In the genomic region with DNA sequence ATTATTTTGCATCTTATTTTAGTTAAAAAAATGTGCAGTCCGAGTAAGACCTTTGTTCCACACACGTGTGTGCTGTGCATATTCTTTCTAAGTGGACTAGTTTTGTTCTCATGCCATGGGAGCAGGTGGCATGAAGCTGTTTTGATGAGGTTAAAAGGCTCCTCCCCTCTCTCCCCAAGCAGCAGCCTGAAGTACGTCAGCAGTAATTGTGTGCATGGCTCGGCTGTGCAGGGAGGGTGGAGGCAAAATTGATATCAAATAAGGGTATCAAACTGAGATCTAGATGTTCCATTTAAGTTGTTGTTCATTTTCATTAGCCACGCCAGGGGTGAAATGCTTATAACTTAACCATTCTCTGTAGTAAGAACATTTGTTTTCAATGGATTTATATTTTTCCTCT, we compare ENCODE assay signal across 14 cellular contexts. TPM values are rescaled to one million over a fixed set of nuclear protein-coding genes. Genes with fewer than 3 reads are reported as not detected.
DNase-seq lines count a peak whose midpoint lies in the region; ATAC-seq and TF ChIP-seq lines count a peak whose summit lies in the region.
"Had no signal": no experiment of that assay in that cellular context is flagged by ENCODE, and none has a peak within 500 bp of the region (broad histone marks: within the 10 kb centered on the region; RNA-seq: fewer than 3 reads in every experiment).

A gene (plus strand): TSS at position 202 of the 400 bp plus-strand sequence. CDS start 9,171 bp downstream, outside the sequence.

- H3K36me3 ChIP-seq in iPS-15b (ENCODE audit: control insufficient read depth, insufficient read depth, low read length), result no peaks in the 10 kb centered on the region
- no peaks in the 10 kb centered on the region for H3K36me3 ChIP-seq in sigmoid colon
- H3K36me3 ChIP-seq: MG63 had no signal

- H3K27me3 ChIP-seq in iPS-15b (ENCODE audit: control insufficient read depth, insufficient read depth, low read length), result no peaks in the 10 kb centered on the region
- no peaks in the 10 kb centered on the region for H3K27me3 ChIP-seq in sigmoid colon

- H3K4me1 ChIP-seq in iPS-15b (ENCODE audit: control insufficient read depth, insufficient read depth, low read length) (no peaks in the 10 kb centered on the region), sigmoid colon (no peaks in the 10 kb centered on the region)

- H3K9me3 ChIP-seq in iPS-15b (ENCODE audit: control insufficient read depth, insufficient read depth, low read length) (no peaks in the 10 kb centered on the region), sigmoid colon (no peaks in the 10 kb centered on the region)
- H3K9me3 ChIP-seq: MG63 had no signal

- H3K27ac ChIP-seq in sigmoid colon, result no peak within 1 kb of the TSS
- H3K27ac ChIP-seq: HL-60 had no signal

- intact Hi-C loops in sigmoid colon (cut with DNase I), result no loop called here

- TF ChIP-seq EP300 in sigmoid colon (IDR thresholded peaks at IDR 0.05), result no peak

- 44 to 65% methylated on average over 5 of the region's 5 CpGs for WGBS in sigmoid colon, 2 donors

- no peak for TF ChIP-seq CTCF in sigmoid colon (IDR thresholded peaks at IDR 0.05)

- H3K4me3 ChIP-seq in iPS-15b (ENCODE audit: low read depth, low read length) (peak within 1 kb of the TSS; percentile 10), sigmoid colon (no peak within 1 kb of the TSS)
- H3K4me3 ChIP-seq: MG63 had no signal

- ATAC-seq in HG03342 (IDR thresholded peaks at IDR 0.05; ENCODE audit: unreplicated experiment) (no peak), HG03097 (IDR thresholded peaks at IDR 0.05; ENCODE audit: low FRiP score, unreplicated experiment) (no peak)

- DNase-seq in DMS 273 treated with DMSO at 0.1 percent for 48 hours (lab: John Stamatoyannopoulos, UW) (peak; percentile 27), NCI-H1694 treated with DMSO at 0.1 percent for 48 hours (lab: John Stamatoyannopoulos, UW) (peak; percentile 95), NCI-H748 treated with DMSO at 0.1 percent for 48 hours (lab: John Stamatoyannopoulos, UW) (peak; percentile 90), sigmoid colon (no peak), EL (no peak)
- DNase-seq: activated naive CD8-positive, alpha-beta T cell treated with anti-CD3 and anti-CD28 coated beads for 36 hours had no signal

- TF ChIP-seq POLR2A in sigmoid colon (IDR thresholded peaks at IDR 0.05), result no peak

- H3K9ac ChIP-seq in iPS-15b (ENCODE audit: low read depth, low read length), result no peak within 1 kb of the TSS

RNA-seq across cellular contexts. Expression of the gene that starts here (rescaled TPM):
- under 1 TPM in 1 of 4 donors, not detected in 3; 0.36 TPM for total RNA-seq in sigmoid colon
- polyA plus RNA-seq in sigmoid colon, result under 1 TPM in 1 of 3 donors, not detected in 2; 0.03 TPM
- total RNA-seq: liver, RPMI7951 had no signal
- polyA plus RNA-seq: AG04450, liver had no signal

Comparison
In these comparisons a context has a peak if more than half of its experiments do, and no peak if none do; other contexts are left out.
1. DNase-seq: peak in DMS 273 treated with DMSO at 0.1 percent for 48 hours (single experiment), NCI-H1694 treated with DMSO at 0.1 percent for 48 hours (single experiment) and NCI-H748 treated with DMSO at 0.1 percent for 48 hours (single experiment); none in sigmoid colon (single experiment) and EL (single experiment).